19 cellular contexts compared by ENCODE assay signal in the genomic region with DNA sequence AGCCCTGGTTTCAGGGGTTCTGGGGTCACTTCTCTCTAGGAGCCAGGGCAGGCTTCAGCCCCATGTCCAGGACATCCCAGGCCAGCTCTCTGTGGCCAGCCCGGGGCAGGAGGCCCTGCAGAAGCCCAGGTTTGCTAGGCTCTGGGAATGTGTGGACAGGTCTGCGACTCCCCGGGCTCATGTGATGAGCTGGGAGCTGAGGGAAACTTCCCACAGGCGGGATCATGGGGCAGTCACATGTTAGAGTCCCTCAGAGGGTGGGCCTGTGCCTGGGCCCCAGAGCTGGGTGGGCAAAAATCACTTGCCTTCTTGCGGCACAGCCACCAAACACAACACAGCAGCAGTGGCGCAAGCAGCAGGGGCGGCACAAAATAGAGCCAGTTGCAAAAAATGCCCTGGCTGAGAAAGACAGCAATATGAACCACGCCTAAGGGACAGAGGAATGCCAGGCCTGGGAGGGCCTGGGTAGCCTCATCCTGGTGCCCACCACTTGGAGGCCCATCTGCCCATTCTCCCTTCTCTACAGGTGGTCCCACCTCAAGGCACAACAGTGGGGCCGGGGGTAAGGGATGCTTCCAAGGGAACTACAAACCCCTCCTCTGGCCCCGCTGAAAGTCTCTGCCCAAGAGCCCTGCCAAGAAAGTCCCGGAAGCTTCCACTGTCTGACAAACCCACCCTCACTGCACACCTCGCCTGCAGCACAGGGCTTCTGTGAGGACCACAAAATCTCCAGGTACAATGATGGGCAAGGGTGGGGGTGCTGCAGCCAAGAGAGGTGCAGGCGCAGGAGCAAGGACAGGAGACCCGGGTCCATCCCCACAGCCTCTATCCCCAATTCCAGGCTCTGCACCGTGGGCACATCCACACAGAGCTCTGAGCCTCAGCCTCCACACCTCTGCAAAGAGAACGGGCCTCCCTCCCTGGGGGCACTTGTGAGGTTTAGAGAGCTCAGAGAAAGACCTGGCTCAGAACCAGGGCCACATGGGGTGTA. TPM values are rescaled to one million over a fixed set of nuclear protein-coding genes. Genes with fewer than 3 reads are reported as not detected.
"Had no signal": no experiment of that assay in that cellular context is flagged by ENCODE, and none has a peak within 500 bp of the region (broad histone marks: within the 10 kb centered on the region; RNA-seq: fewer than 3 reads in every experiment).

No MANE protein-coding gene starts in this region.

- ATAC-seq: naive thymus-derived CD4-positive, alpha-beta T cell; SK-N-SH treated with all-trans-retinoic acid at 6 μM for 48 hours; WTC11 had no signal

- H3K36me3 Mint-ChIP-seq: WTC11 had no signal

- H3K27me3 Mint-ChIP-seq: activated naive CD8-positive, alpha-beta T cell; naive thymus-derived CD4-positive, alpha-beta T cell; stimulated activated naive CD8-positive, alpha-beta T cell treated with anti-CD3 and anti-CD28 coated beads, Interleukin-15, Interleukin-2, amounts not matched to agents 100 ng/mL and 50 ng/mL, for 24 hours had no signal

- H3K36me3 ChIP-seq: neutrophil had no signal

- H3K9me3 Mint-ChIP-seq: activated T-helper 2 cell treated with anti-CD3 and anti-CD28 coated beads, Interferon-gamma antibody, Interleukin-2, Interleukin-4, amounts not matched to agents 10 μg/mL and 5 μg/mL and 100 μg/mL, durations not matched to agents 14 hours and 24 hours and 36 hours; stimulated activated naive CD8-positive, alpha-beta T cell treated with anti-CD3 and anti-CD28 coated beads, Interleukin-15, Interleukin-2, amounts not matched to agents 100 ng/mL and 50 ng/mL, for 24 hours; WTC11 had no signal

- H3K27me3 ChIP-seq: neutrophil had no signal

- H3K4me3 Mint-ChIP-seq: activated naive CD8-positive, alpha-beta T cell; naive thymus-derived CD4-positive, alpha-beta T cell; stimulated activated naive CD8-positive, alpha-beta T cell treated with anti-CD3 and anti-CD28 coated beads, Interleukin-15, Interleukin-2, amounts not matched to agents 100 ng/mL and 50 ng/mL, for 24 hours; WTC11 had no signal

- DNase-seq: activated CD4-positive, alpha-beta T cell treated with anti-CD3 and anti-CD28 coated beads for 48 hours; activated CD8-positive, alpha-beta memory T cell treated with anti-CD3 and anti-CD28 coated beads for 24 hours; aorta; effector CD4-positive, alpha-beta T cell; hypothalamus; kidney glomerular epithelial cell; stimulated activated CD4-positive, alpha-beta T cell treated with anti-CD3 and anti-CD28 coated beads, Interleukin-12 subunit alpha, Interleukin-12 subunit beta, amount 100 ng/mL, for 4 hours; stimulated activated CD4-positive, alpha-beta T cell treated with anti-CD3 and anti-CD28 coated beads, Interleukin-2, amount 100 ng/mL, for 48 hours had no signal

- H3K27ac ChIP-seq: neutrophil had no signal

- H3K9me3 ChIP-seq: neutrophil had no signal

- H3K27ac Mint-ChIP-seq: activated naive CD8-positive, alpha-beta T cell; activated T-helper 2 cell treated with anti-CD3 and anti-CD28 coated beads, Interferon-gamma antibody, Interleukin-2, Interleukin-4, amounts not matched to agents 10 μg/mL and 5 μg/mL and 100 μg/mL, durations not matched to agents 14 hours and 24 hours and 36 hours; progenitor cell of endocrine pancreas; stimulated activated naive CD8-positive, alpha-beta T cell treated with anti-CD3 and anti-CD28 coated beads, Interleukin-15, Interleukin-2, amounts not matched to agents 100 ng/mL and 50 ng/mL, for 24 hours; WTC11 had no signal

RNA-seq across cellular contexts. Expression of a gene that starts 34.6 kb away (rescaled TPM):
- total RNA-seq: activated T-helper 2 cell treated with anti-CD3 and anti-CD28 coated beads, Interferon-gamma antibody, Interleukin-2, Interleukin-4, amounts not matched to agents 10 μg/mL and 5 μg/mL and 100 μg/mL, durations not matched to agents 14 hours and 24 hours and 36 hours; bronchial epithelial cell; lung microvascular endothelial cell; progenitor cell of endocrine pancreas; T-helper 1 cell treated with Interleukin-12 subunit alpha and Interleukin-12 subunit beta and Interleukin-4 antibody, amounts not matched to agents 30 ng/mL and 1 ng/mL, for 36 hours; WTC11 had no signal
